ENCODE assay signal across 2 cellular contexts in genomic region chr17:5500247-5500803, GRCh38.
TF ChIP-seq lines count a peak whose summit lies in the region.

No MANE protein-coding gene starts in this region.

TF ChIP-seq in A549, 52 proteins besides CTCF, POLR2A, EP300 and RAD21:
- TF ChIP-seq REST (IDR thresholded peaks at IDR 0.05) (no peak), CBX8 (IDR thresholded peaks at IDR 0.05) (no peak), TP53 (CRISPR knock-in tag; IDR thresholded peaks at IDR 0.05) (no peak), HMGXB4 (CRISPR knock-in tag; IDR thresholded peaks at IDR 0.05; ENCODE audit: borderline replicate concordance) (no peak), RARB (CRISPR knock-in tag; IDR thresholded peaks at IDR 0.05) (no peak), HOXA7 (CRISPR knock-in tag; IDR thresholded peaks at IDR 0.05) (no peak), CHD4 (IDR thresholded peaks at IDR 0.05; ENCODE audit: borderline replicate concordance) (no peak)
TF ChIP-seq in A549: peak in this region for 0.

TF ChIP-seq in HepG2, 621 proteins besides CTCF, POLR2A, EP300 and RAD21:
- TF ChIP-seq MTA3 (CRISPR knock-in tag; IDR thresholded peaks at IDR 0.05), result no peak
- TF ChIP-seq ZNF260 (CRISPR knock-in tag; IDR thresholded peaks at IDR 0.05; ENCODE audit: borderline replicate concordance, low read depth), result no peak
- TF ChIP-seq ATAD3A (CRISPR knock-in tag; IDR thresholded peaks at IDR 0.05), result no peak
- no peak for TF ChIP-seq HCFC1 (IDR thresholded peaks at IDR 0.05; ENCODE audit: low read depth, low read length)
- TF ChIP-seq CENPX (CRISPR knock-in tag; IDR thresholded peaks at IDR 0.05), result no peak
- TF ChIP-seq UBTF (CRISPR knock-in tag; IDR thresholded peaks at IDR 0.05), result no peak
